27 cellular contexts compared by ENCODE assay signal in the genomic region with DNA sequence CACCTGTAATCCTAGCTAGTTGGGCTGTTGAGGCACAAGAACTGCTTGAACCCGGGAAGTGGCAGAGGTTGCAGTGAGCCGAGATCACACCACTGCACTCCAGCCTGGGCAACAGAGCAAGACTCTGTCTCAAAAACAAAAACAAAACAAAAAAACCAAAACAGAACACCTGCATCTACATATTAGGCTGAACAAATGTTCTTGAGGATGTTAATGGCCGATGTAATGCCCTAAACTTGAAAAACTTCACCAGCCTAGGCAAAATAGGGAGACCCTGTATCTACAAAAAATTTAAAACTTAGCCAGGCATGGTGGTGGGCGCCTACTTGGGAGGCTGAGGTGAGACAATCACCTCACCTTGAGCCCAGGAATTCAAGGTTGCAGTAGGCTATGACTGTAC. TPM values are rescaled to one million over a fixed set of nuclear protein-coding genes. Genes with fewer than 3 reads are reported as not detected.
"Had no signal": no experiment of that assay in that cellular context is flagged by ENCODE, and none has a peak within 500 bp of the region (broad histone marks: within the 10 kb centered on the region; RNA-seq: fewer than 3 reads in every experiment).

No MANE protein-coding gene starts in this region.

- H3K4me3 ChIP-seq: colonic mucosa, esophagus muscularis mucosa, heart right ventricle, left ventricle myocardium inferior, lower lobe of right lung, pancreas, smooth muscle cell, suprapubic skin, transverse colon, vagina had no signal

- FAIRE-seq: islet of Langerhans, pancreas had no signal

- H3K36me3 ChIP-seq: colonic mucosa, left ventricle myocardium inferior, lower lobe of right lung, pancreas, suprapubic skin, transverse colon, vagina had no signal

- H3K27me3 ChIP-seq: colonic mucosa, esophagus muscularis mucosa, foreskin keratinocyte, heart right ventricle, pancreas, suprapubic skin, transverse colon, vagina had no signal

- H3K4me2 ChIP-seq: smooth muscle cell had no signal

- H3K4me1 ChIP-seq: foreskin keratinocyte had no signal

- H3K9me3 ChIP-seq: colonic mucosa, esophagus muscularis mucosa, heart right ventricle, left ventricle myocardium inferior, lower lobe of right lung, pancreas, suprapubic skin, transverse colon, vagina had no signal

- ATAC-seq: foreskin keratinocyte; heart right ventricle; lower lobe of right lung; natural killer cell; sciatic nerve; stimulated activated naive CD8-positive, alpha-beta T cell treated with anti-CD3 and anti-CD28 coated beads, Interleukin-15, amount 100 ng/mL, for 72 hours had no signal

- DNase-seq: colonic mucosa; effector CD8-positive, alpha-beta T cell; endodermal cell; foreskin keratinocyte; glutamatergic neuron; heart right ventricle; hippocampal formation; left colon; left ventricle myocardium inferior; lower lobe of right lung; natural killer cell; occipital lobe; pancreas; stimulated activated CD4-positive, alpha-beta T cell treated with anti-CD3 and anti-CD28 coated beads, Interleukin-12 subunit alpha, Interleukin-12 subunit beta, amount 100 ng/mL, for 4 hours; stimulated activated CD4-positive, alpha-beta T cell treated with anti-CD3 and anti-CD28 coated beads, Interleukin-1b, Interleukin-23, amount 100 ng/mL, for 48 hours; stimulated activated CD4-positive, alpha-beta T cell treated with anti-CD3 and anti-CD28 coated beads, Interleukin-4, amount 100 ng/mL, for 1 hour; stimulated activated CD8-positive, alpha-beta memory T cell treated with anti-CD3 and anti-CD28 coated beads, Interleukin-4, amount 100 ng/mL, for 48 hours; stimulated activated naive CD4-positive, alpha-beta T cell; stimulated activated naive CD8-positive, alpha-beta T cell treated with anti-CD3 and anti-CD28 coated beads, Interleukin-15, amount 100 ng/mL, for 72 hours; transverse colon had no signal

- H3K27ac ChIP-seq: colonic mucosa, esophagus muscularis mucosa, foreskin keratinocyte, left ventricle myocardium inferior, lower lobe of right lung, pancreas, suprapubic skin, transverse colon, vagina had no signal

RNA-seq across cellular contexts. Expression of gene CCDC17, which starts 44.7 kb away (rescaled TPM):
- total RNA-seq: epithelial cell of proximal tubule had no signal
